ENCODE assay signal across 1 cellular context in the genomic region with DNA sequence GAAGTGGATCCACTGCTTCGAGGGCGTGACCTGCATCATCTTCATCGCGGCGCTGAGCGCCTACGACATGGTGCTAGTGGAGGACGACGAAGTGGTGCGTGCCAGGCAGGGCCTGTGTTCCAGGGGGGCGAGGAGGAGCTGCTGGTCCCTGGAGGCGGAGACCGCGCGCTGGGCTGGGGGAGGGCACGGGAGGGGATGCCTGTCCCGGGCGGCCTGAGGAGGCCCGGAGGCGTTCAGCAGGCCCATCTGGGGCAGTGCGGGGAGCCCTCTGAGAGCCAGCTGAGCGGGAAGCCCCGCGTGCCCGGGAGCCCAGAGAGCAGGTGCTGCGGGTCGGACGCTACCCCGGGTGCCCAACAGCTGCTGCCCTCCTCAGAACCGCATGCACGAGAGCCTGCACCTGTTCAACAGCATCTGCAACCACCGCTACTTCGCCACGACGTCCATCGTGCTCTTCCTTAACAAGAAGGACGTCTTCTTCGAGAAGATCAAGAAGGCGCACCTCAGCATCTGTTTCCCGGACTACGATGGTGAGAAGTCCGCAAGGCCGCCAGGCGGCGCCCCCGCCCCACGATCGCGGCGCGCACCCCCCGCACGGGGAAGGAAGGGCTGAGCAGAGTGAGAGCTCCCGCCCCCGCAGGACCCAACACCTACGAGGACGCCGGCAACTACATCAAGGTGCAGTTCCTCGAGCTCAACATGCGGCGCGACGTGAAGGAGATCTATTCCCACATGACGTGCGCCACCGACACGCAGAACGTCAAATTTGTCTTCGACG.
TF ChIP-seq lines count a peak whose summit lies in the region.

No MANE protein-coding gene starts in this region.

TF ChIP-seq in HepG2, 621 proteins besides CTCF, POLR2A, EP300 and RAD21 (continues in another document):
- TF ChIP-seq ZSCAN29 (CRISPR knock-in tag; conservative IDR thresholded peaks at IDR 0.05) (0 out of 2 replicates have a peak, but pooled peaks have one; percentile 71), ZNF644 (CRISPR knock-in tag; IDR thresholded peaks at IDR 0.05; ENCODE audit: low read depth) (no peak), YEATS4 (CRISPR knock-in tag; IDR thresholded peaks at IDR 0.05; ENCODE audit: borderline replicate concordance) (peak; percentile 39; the same call in 1 of the 2 replicates), THRA (CRISPR knock-in tag; IDR thresholded peaks at IDR 0.05; ENCODE audit: borderline replicate concordance) (peak; percentile 57; the same call in 1 of the 2 replicates), ZNF891 (CRISPR knock-in tag; IDR thresholded peaks at IDR 0.05) (0 out of 2 replicates have a peak, but pooled peaks have one; percentile 21), ZNF232 (CRISPR knock-in tag; IDR thresholded peaks at IDR 0.05; ENCODE audit: borderline replicate concordance) (0 out of 2 replicates have a peak, but pooled peaks have one; percentile 48), ZHX2 (IDR thresholded peaks at IDR 0.05; ENCODE audit: low read depth) (0 out of 2 replicates have a peak, but pooled peaks have one; percentile 38), ZHX2 (CRISPR knock-in tag; IDR thresholded peaks at IDR 0.05; ENCODE audit: borderline replicate concordance) (no peak), ZBTB38 (CRISPR knock-in tag; IDR thresholded peaks at IDR 0.05) (peak; percentile 82), SPEN (CRISPR knock-in tag; IDR thresholded peaks at IDR 0.05; ENCODE audit: low read depth) (peak; percentile 32; the same call in 1 of the 2 replicates), PAXIP1 (CRISPR knock-in tag; conservative IDR thresholded peaks at IDR 0.05) (peak; percentile 30; the same call in 1 of the 2 replicates), PITX1 (CRISPR knock-in tag; IDR thresholded peaks at IDR 0.05) (peak; percentile 69; the same call in 1 of the 2 replicates), FOXK1 (CRISPR knock-in tag; IDR thresholded peaks at IDR 0.05; ENCODE audit: borderline replicate concordance, low read depth) (no peak), ZNF331 (CRISPR knock-in tag; IDR thresholded peaks at IDR 0.05) (peak; percentile 26; the same call in 1 of the 2 replicates), MAZ (IDR thresholded peaks at IDR 0.05; ENCODE audit: borderline replicate concordance, low read depth, low read length) (peak; percentile 80; the same call in 1 of the 2 replicates), MAZ (CRISPR knock-in tag; IDR thresholded peaks at IDR 0.05; ENCODE audit: low read depth) (peak; percentile 85), SATB2 (CRISPR knock-in tag; IDR thresholded peaks at IDR 0.05) (no peak), MEF2D (CRISPR knock-in tag; IDR thresholded peaks at IDR 0.05) (peak; percentile 30; the same call in 1 of the 2 replicates), MAFG (CRISPR knock-in tag; IDR thresholded peaks at IDR 0.05) (no peak), SMAD1 (CRISPR knock-in tag; IDR thresholded peaks at IDR 0.05; ENCODE audit: borderline replicate concordance, low read depth) (peak; percentile 72; the same call in 1 of the 2 replicates), KDM5B (CRISPR knock-in tag; IDR thresholded peaks at IDR 0.05; ENCODE audit: borderline replicate concordance) (0 out of 2 replicates have a peak, but pooled peaks have one; percentile 15), ZNF782 (CRISPR knock-in tag; IDR thresholded peaks at IDR 0.05; ENCODE audit: borderline replicate concordance) (peak; percentile 75; the same call in 1 of the 2 replicates), BORCS8-MEF2B (CRISPR knock-in tag; IDR thresholded peaks at IDR 0.05) (peak; percentile 64; the same call in 1 of the 2 replicates), ZSCAN21 (CRISPR knock-in tag; IDR thresholded peaks at IDR 0.05; ENCODE audit: borderline replicate concordance) (peak; percentile 24; the same call in 1 of the 2 replicates), ZNF224 (CRISPR knock-in tag; IDR thresholded peaks at IDR 0.05) (0 out of 2 replicates have a peak, but pooled peaks have one; percentile 22), ZNF180 (CRISPR knock-in tag; IDR thresholded peaks at IDR 0.05; ENCODE audit: borderline replicate concordance, low read depth) (0 out of 2 replicates have a peak, but pooled peaks have one; percentile 39), RFX3 (CRISPR knock-in tag; IDR thresholded peaks at IDR 0.05) (no peak), HIVEP1 (CRISPR knock-in tag; IDR thresholded peaks at IDR 0.05) (no peak), YEATS2 (CRISPR knock-in tag; IDR thresholded peaks at IDR 0.05; ENCODE audit: borderline replicate concordance) (0 out of 2 replicates have a peak, but pooled peaks have one; percentile 22), ZNF598 (CRISPR knock-in tag; IDR thresholded peaks at IDR 0.05; ENCODE audit: borderline replicate concordance) (0 out of 2 replicates have a peak, but pooled peaks have one; percentile 27), HNF4G (IDR thresholded peaks at IDR 0.05; ENCODE audit: borderline replicate concordance, low read depth, low read length) (no peak), HNF4G (CRISPR knock-in tag; IDR thresholded peaks at IDR 0.05; ENCODE audit: borderline replicate concordance, low read depth) (0 out of 2 replicates have a peak, but pooled peaks have one; percentile 53), ZNF343 (CRISPR knock-in tag; IDR thresholded peaks at IDR 0.05) (peak; percentile 62; the same call in 1 of the 2 replicates), PAX8 (CRISPR knock-in tag; IDR thresholded peaks at IDR 0.05; ENCODE audit: borderline replicate concordance) (0 out of 2 replicates have a peak, but pooled peaks have one; percentile 34)
- TF ChIP-seq, protein P1, sequence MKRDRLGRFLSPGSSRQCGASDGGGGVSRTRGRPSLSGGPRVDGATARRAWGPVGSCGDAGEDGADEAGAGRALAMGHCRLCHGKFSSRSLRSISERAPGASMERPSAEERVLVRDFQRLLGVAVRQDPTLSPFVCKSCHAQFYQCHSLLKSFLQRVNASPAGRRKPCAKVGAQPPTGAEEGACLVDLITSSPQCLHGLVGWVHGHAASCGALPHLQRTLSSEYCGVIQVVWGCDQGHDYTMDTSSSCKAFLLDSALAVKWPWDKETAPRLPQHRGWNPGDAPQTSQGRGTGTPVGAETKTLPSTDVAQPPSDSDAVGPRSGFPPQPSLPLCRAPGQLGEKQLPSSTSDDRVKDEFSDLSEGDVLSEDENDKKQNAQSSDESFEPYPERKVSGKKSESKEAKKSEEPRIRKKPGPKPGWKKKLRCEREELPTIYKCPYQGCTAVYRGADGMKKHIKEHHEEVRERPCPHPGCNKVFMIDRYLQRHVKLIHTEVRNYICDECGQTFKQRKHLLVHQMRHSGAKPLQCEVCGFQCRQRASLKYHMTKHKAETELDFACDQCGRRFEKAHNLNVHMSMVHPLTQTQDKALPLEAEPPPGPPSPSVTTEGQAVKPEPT (CRISPR knock-in tag; IDR thresholded peaks at IDR 0.05; ENCODE audit: low read depth): peak; percentile 75
- TF ChIP-seq, protein P2, sequence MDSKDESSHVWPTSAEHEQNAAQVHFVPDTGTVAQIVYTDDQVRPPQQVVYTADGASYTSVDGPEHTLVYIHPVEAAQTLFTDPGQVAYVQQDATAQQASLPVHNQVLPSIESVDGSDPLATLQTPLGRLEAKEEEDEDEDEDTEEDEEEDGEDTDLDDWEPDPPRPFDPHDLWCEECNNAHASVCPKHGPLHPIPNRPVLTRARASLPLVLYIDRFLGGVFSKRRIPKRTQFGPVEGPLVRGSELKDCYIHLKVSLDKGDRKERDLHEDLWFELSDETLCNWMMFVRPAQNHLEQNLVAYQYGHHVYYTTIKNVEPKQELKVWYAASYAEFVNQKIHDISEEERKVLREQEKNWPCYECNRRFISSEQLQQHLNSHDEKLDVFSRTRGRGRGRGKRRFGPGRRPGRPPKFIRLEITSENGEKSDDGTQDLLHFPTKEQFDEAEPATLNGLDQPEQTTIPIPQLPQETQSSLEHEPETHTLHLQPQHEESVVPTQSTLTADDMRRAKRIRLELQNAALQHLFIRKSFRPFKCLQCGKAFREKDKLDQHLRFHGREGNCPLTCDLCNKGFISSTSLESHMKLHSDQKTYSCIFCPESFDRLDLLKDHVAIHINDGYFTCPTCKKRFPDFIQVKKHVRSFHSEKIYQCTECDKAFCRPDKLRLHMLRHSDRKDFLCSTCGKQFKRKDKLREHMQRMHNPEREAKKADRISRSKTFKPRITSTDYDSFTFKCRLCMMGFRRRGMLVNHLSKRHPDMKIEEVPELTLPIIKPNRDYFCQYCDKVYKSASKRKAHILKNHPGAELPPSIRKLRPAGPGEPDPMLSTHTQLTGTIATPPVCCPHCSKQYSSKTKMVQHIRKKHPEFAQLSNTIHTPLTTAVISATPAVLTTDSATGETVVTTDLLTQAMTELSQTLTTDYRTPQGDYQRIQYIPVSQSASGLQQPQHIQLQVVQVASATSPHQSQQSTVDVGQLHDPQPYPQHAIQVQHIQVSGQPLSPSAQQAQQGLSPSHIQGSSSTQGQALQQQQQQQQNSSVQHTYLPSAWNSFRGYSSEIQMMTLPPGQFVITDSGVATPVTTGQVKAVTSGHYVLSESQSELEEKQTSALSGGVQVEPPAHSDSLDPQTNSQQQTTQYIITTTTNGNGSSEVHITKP (CRISPR knock-in tag; IDR thresholded peaks at IDR 0.05; ENCODE audit: low read depth): 0 out of 2 replicates have a peak, but pooled peaks have one; percentile 30
